Comparison of ENCODE assay signal across 8 cellular contexts in the genomic region with DNA sequence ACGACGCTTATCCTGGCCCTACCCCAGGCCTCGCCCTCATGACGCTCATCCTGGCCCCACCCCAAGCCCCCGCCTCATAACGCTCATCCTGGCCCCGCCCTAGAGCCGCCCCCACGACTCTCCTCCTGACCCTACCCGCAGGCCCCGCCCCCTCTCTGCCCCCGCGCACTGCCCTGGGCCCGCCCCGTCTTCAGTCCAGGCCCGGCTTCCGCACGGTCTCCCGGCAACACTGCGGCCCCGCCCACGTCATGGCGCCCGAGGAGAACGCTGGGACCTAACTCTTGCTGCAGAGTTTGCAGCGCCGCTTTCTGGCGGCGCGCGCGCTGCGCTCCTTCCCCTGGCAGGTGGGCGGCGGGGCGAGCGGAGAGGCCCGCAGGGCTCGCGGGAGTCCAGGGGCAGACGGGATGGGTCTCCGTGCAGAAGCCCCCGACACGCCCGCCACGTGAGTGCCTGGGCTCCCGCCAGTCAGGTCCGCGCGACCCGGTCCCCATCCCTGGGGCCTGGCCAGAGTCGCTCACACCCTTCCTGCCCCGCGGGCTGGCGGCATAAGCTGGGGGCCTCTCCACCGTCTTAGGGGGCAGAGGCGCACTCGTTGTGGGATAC. TPM values are rescaled to one million over a fixed set of nuclear protein-coding genes. Genes with fewer than 3 reads are reported as not detected.
DNase-seq lines count a peak whose midpoint lies in the region; ATAC-seq and TF ChIP-seq lines count a peak whose summit lies in the region.

No MANE protein-coding gene starts in this region.

- CTCF ChIA-PET in activated CD8-positive, alpha-beta T cell treated with anti-CD3 and anti-CD28 coated beads for 36 hours (lab: Charles Lee), result interaction anchor here (2.1 kb wide), 1 partner anchor 13 kb away, joined by 6 read pairs; no protein-coding TSS in a partner anchor

- peaks cover 23% of the 10 kb centered on the region for H3K4me1 Mint-ChIP-seq in activated CD8-positive, alpha-beta T cell treated with anti-CD3 and anti-CD28 coated beads for 36 hours (ENCODE audit: low read depth)
- H3K4me1 Mint-ChIP-seq in stimulated activated naive B cell treated with anti-CD40 and anti-IgM and Interleukin-4, amounts not matched to agents 10 μg/mL and 1 μg/mL and 100 μg/mL, for 72 hours, result peaks cover 8 to 24% of the 10 kb centered on the region in 2 donors

- H3K9me3 Mint-ChIP-seq in activated CD8-positive, alpha-beta T cell treated with anti-CD3 and anti-CD28 coated beads for 36 hours, result no peaks in the 10 kb centered on the region
- H3K9me3 Mint-ChIP-seq in stimulated activated naive B cell treated with anti-CD40 and anti-IgM and Interleukin-4, amounts not matched to agents 10 μg/mL and 1 μg/mL and 100 μg/mL, for 72 hours, result no peaks in the 10 kb centered on the region

- POLR2A ChIA-PET in activated CD8-positive, alpha-beta T cell treated with anti-CD3 and anti-CD28 coated beads for 36 hours (lab: Charles Lee), result interaction anchor here (0.6 kb wide), 1 partner anchor 560 kb away, joined by 3 read pairs; no protein-coding TSS in a partner anchor

- H3K4me1 ChIP-seq in mononuclear cell (ENCODE audit: insufficient read depth, low read length), result peaks cover 6% of the 10 kb centered on the region

- H3K4me3 ChIP-seq in HL-60 (replicated peaks; ENCODE audit: insufficient read depth, low read length), result peak overlapping the region; percentile 81
- H3K4me3 ChIP-seq in epithelial cell of esophagus (ENCODE audit: low read length), result peak overlapping the region; percentile 66
- peak overlapping the region; percentile 58 for H3K4me3 ChIP-seq in mononuclear cell (ENCODE audit: low read length)

- H3K27me3 ChIP-seq in HL-60 (ENCODE audit: insufficient read depth, poor library complexity, severe bottlenecking), result no peaks in the 10 kb centered on the region
- H3K27me3 ChIP-seq in mononuclear cell (ENCODE audit: insufficient read depth, low read length), result no peaks in the 10 kb centered on the region

- H3K4me3 Mint-ChIP-seq in activated CD8-positive, alpha-beta T cell treated with anti-CD3 and anti-CD28 coated beads for 36 hours, result peak overlapping the region; percentile 87
- H3K4me3 Mint-ChIP-seq in stimulated activated naive B cell treated with anti-CD40 and anti-IgM and Interleukin-4, amounts not matched to agents 10 μg/mL and 1 μg/mL and 100 μg/mL, for 72 hours, result peak overlapping the region; percentile 90 to 92

- TF ChIP-seq CTCF in GM20000 (IDR thresholded peaks at IDR 0.05; ENCODE audit: extremely low read depth, missing control alignments), result peak; percentile 64
- no peak for TF ChIP-seq CTCF in HL-60 (IDR thresholded peaks at IDR 0.05; ENCODE audit: insufficient read depth, low read length)
- TF ChIP-seq CTCF in activated CD8-positive, alpha-beta T cell treated with anti-CD3 and anti-CD28 coated beads for 36 hours (IDR thresholded peaks at IDR 0.05), result no peak
- no peak for TF ChIP-seq CTCF in epithelial cell of esophagus (IDR thresholded peaks at IDR 0.05; ENCODE audit: insufficient read depth, low read depth, low read length, missing control alignments)

- ATAC-seq in activated CD8-positive, alpha-beta T cell treated with anti-CD3 and anti-CD28 coated beads for 36 hours, result peak; percentile 95
- peak; percentile 93 to 95 for ATAC-seq in stimulated activated naive B cell treated with anti-CD40 and anti-IgM and Interleukin-4, amounts not matched to agents 10 μg/mL and 1 μg/mL and 100 μg/mL, for 72 hours (replicated peaks)

- peak overlapping the region; percentile 65 for H3K27ac ChIP-seq in HL-60 (replicated peaks)

- intact Hi-C loops in activated CD8-positive, alpha-beta T cell treated with anti-CD3 and anti-CD28 coated beads for 36 hours (cut with micrococcal nuclease), result no loop called here

- peak; percentile 97 for DNase-seq in DMS 273 treated with DMSO at 0.1 percent for 48 hours (lab: John Stamatoyannopoulos, UW)
- peak; percentile 93 for DNase-seq in GM20000 (ENCODE audit: low spot score)
- DNase-seq in HL-60 (ENCODE audit: low read depth in 1 of 2, low spot score in 1 of 2), result peak in 1 of 2 experiments; percentile 84
- DNase-seq in NCI-H748 treated with DMSO at 0.1 percent for 48 hours (lab: John Stamatoyannopoulos, UW), result peak; percentile 69
- no peak for DNase-seq in activated CD8-positive, alpha-beta T cell treated with anti-CD3 and anti-CD28 coated beads for 36 hours
- DNase-seq in epithelial cell of esophagus (ENCODE audit: low read depth), result peak; percentile 94
- DNase-seq in stimulated activated naive B cell treated with anti-CD40 and anti-IgM and Interleukin-4, amounts not matched to agents 10 μg/mL and 1 μg/mL and 100 μg/mL, for 72 hours, result peak; percentile 93

- no peaks in the 10 kb centered on the region for H3K9me3 ChIP-seq in mononuclear cell (ENCODE audit: low read depth, low read length)

- H3K27me3 Mint-ChIP-seq in activated CD8-positive, alpha-beta T cell treated with anti-CD3 and anti-CD28 coated beads for 36 hours, result no peaks in the 10 kb centered on the region
- H3K27me3 Mint-ChIP-seq in stimulated activated naive B cell treated with anti-CD40 and anti-IgM and Interleukin-4, amounts not matched to agents 10 μg/mL and 1 μg/mL and 100 μg/mL, for 72 hours, result no peaks in the 10 kb centered on the region

- peak overlapping the region; percentile 91 for H3K27ac Mint-ChIP-seq in activated CD8-positive, alpha-beta T cell treated with anti-CD3 and anti-CD28 coated beads for 36 hours
- H3K27ac Mint-ChIP-seq in stimulated activated naive B cell treated with anti-CD40 and anti-IgM and Interleukin-4, amounts not matched to agents 10 μg/mL and 1 μg/mL and 100 μg/mL, for 72 hours, result peak overlapping the region; percentile 88

- H3K36me3 Mint-ChIP-seq in activated CD8-positive, alpha-beta T cell treated with anti-CD3 and anti-CD28 coated beads for 36 hours (ENCODE audit: low read depth), result no peaks in the 10 kb centered on the region
- H3K36me3 Mint-ChIP-seq in stimulated activated naive B cell treated with anti-CD40 and anti-IgM and Interleukin-4, amounts not matched to agents 10 μg/mL and 1 μg/mL and 100 μg/mL, for 72 hours, result no peaks in the 10 kb centered on the region

RNA-seq across cellular contexts. Expression of gene ROPN1B, which starts 52.5 kb away (rescaled TPM):
- not detected for total RNA-seq in activated CD8-positive, alpha-beta T cell treated with anti-CD3 and anti-CD28 coated beads for 36 hours
- 0.10 TPM for total RNA-seq in mononuclear cell
